9 cellular contexts compared by ENCODE assay signal in the genomic region with DNA sequence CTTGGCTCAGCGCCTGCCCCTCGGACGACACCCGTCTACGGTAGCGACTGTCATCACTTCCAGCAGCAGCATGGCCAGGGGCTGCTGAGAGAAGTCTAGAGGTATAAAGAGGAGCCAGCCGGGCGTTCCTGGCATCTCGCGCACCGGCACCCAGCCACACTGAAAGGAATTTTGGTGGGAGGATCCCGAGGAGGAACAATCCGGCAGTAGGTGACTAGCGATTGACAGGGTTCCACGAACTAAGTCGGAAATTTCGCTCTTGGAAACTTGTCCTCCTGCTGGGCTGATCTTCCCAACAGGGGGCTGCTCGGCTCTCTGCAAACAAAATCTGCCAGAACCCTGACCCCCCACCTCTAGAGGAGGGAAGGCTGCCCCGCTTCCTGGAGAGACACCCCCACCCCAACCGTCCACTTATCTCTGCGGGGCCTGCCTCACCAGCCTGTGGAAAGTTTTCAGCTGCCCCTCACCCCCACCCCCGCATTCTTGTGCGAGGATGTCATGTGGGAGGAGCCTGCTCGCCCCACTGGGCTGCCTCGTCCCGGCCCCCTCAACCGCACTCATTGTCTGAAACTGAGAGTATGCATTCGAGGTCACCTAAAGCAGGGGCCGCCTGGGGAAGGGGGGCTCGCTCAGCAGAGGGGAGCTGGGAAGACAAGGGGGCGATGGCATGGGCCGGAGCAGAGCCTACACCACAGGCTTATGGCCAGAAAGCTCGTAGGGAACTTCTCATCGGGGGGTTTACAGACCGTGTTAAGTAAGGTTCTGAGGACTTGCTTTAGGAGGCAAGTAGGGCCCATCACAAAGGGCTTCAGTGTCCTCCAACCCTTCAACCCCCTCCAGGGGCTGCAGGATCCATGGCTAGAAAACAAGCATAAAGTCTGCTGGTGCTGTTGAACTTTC. TPM values are rescaled to one million over a fixed set of nuclear protein-coding genes. Genes with fewer than 3 reads are reported as not detected.
DNase-seq lines count a peak whose midpoint lies in the region; ATAC-seq and TF ChIP-seq lines count a peak whose summit lies in the region.
"Had no signal": no experiment of that assay in that cellular context is flagged by ENCODE, and none has a peak within 500 bp of the region (broad histone marks: within the 10 kb centered on the region; RNA-seq: fewer than 3 reads in every experiment).

No MANE protein-coding gene starts in this region.

- H3K4me1 ChIP-seq in left lung (peaks cover 60 to 68% of the 10 kb centered on the region in 2 donors), upper lobe of left lung (peaks cover 66 to 76% (median 71%) of the 10 kb centered on the region in 4 donors)

- no peak overlapping the region for H3K4me3 Mint-ChIP-seq in stimulated activated naive CD8-positive, alpha-beta T cell treated with anti-CD3 and anti-CD28 coated beads, Interleukin-15, amount 100 ng/mL, for 72 hours
- H3K4me3 Mint-ChIP-seq: CD4-positive, CD25-positive, alpha-beta regulatory T cell had no signal

- peaks cover 34% of the 10 kb centered on the region for H3K4me1 Mint-ChIP-seq in stimulated activated naive CD8-positive, alpha-beta T cell treated with anti-CD3 and anti-CD28 coated beads, Interleukin-15, amount 100 ng/mL, for 72 hours
- H3K4me1 Mint-ChIP-seq: CD4-positive, CD25-positive, alpha-beta regulatory T cell had no signal

- H3K36me3 ChIP-seq in left lung (peaks cover 0 to 31% of the 10 kb centered on the region in 2 donors), upper lobe of left lung (peaks cover 0 to 36% (median 25%) of the 10 kb centered on the region in 4 donors)

- H3K9me3 ChIP-seq in left lung (no peaks in the 10 kb centered on the region), upper lobe of left lung (no peaks in the 10 kb centered on the region)

- peak overlapping the region; percentile 30 to 63 for H3K27ac Mint-ChIP-seq in stimulated activated naive CD8-positive, alpha-beta T cell treated with anti-CD3 and anti-CD28 coated beads, Interleukin-15, amount 100 ng/mL, for 72 hours
- H3K27ac Mint-ChIP-seq: CD4-positive, CD25-positive, alpha-beta regulatory T cell had no signal

- ATAC-seq in stimulated activated naive CD8-positive, alpha-beta T cell treated with anti-CD3 and anti-CD28 coated beads, Interleukin-15, amount 100 ng/mL, for 72 hours: no peak
- ATAC-seq in stimulated activated naive CD8-positive, alpha-beta T cell treated with anti-CD3 and anti-CD28 coated beads, Interleukin-15, Interleukin-2, amounts not matched to agents 100 U/mL and 50 U/mL, for 24 hours: no peak
- ATAC-seq in left lung (peak; percentile 41), upper lobe of left lung (ENCODE audit: low FRiP score in 2 of 2) (peak; percentile 56 to 76)

- intact Hi-C loops in left lung (cut with DNase I): no loop called here

- DNase-seq in stimulated activated naive CD8-positive, alpha-beta T cell treated with anti-CD3 and anti-CD28 coated beads, Interleukin-15, amount 100 ng/mL, for 72 hours: no peak
- no peak for DNase-seq in stimulated activated naive CD8-positive, alpha-beta T cell treated with anti-CD3 and anti-CD28 coated beads, Interleukin-15, Interleukin-2, amounts not matched to agents 100 U/mL and 50 U/mL, for 24 hours
- DNase-seq in choroid plexus epithelial cell (ENCODE audit: low read depth) (peak; percentile 96), left lung (peak; percentile 81 to 86), upper lobe of left lung (peak in 1 of 2 donors; percentile 72), Kasumi-1 (lab: John Stamatoyannopoulos, UW) (no peak), DMS79 (lab: John Stamatoyannopoulos, UW) (no peak), NCI-H526 treated with DMSO at 0.1 percent for 48 hours (lab: John Stamatoyannopoulos, UW) (no peak)
- DNase-seq: CD4-positive, CD25-positive, alpha-beta regulatory T cell had no signal

- peaks cover 35% of the 10 kb centered on the region for H3K27me3 Mint-ChIP-seq in stimulated activated naive CD8-positive, alpha-beta T cell treated with anti-CD3 and anti-CD28 coated beads, Interleukin-15, amount 100 ng/mL, for 72 hours

- peak overlapping the region; percentile 86 to 87 for H3K27ac ChIP-seq in left lung
- peak overlapping the region; percentile 82 to 92 (median 86) for H3K27ac ChIP-seq in upper lobe of left lung

- H3K4me3 ChIP-seq in choroid plexus epithelial cell (ENCODE audit: low read depth, low read length) (peak overlapping the region; percentile 36), left lung (peak overlapping the region in 1 of 2 donors; percentile 21), upper lobe of left lung (peak overlapping the region in 3 of 4 donors; percentile 15 to 40 (median 27))

- H3K27me3 ChIP-seq in left lung (no peaks in the 10 kb centered on the region), upper lobe of left lung (no peaks in the 10 kb centered on the region)

- TF ChIP-seq CTCF in choroid plexus epithelial cell (conservative IDR thresholded peaks at IDR 0.05; ENCODE audit: low read depth, low read length) (peak; percentile 9), left lung (IDR thresholded peaks at IDR 0.05) (no peak), upper lobe of left lung (IDR thresholded peaks at IDR 0.05) (peak in 2 of 6 experiments; percentile 6 to 18)

- no peak for TF ChIP-seq POLR2A in upper lobe of left lung (IDR thresholded peaks at IDR 0.05)

- 37 to 45% methylated on average over 17 to 35 of the region's 35 CpGs for WGBS in upper lobe of left lung, 2 donors

- H3K9me3 Mint-ChIP-seq in stimulated activated naive CD8-positive, alpha-beta T cell treated with anti-CD3 and anti-CD28 coated beads, Interleukin-15, amount 100 ng/mL, for 72 hours: no peaks in the 10 kb centered on the region
- H3K9me3 Mint-ChIP-seq: CD4-positive, CD25-positive, alpha-beta regulatory T cell had no signal

- TF ChIP-seq EP300 in upper lobe of left lung (IDR thresholded peaks at IDR 0.05): peak in 1 of 4 donors; percentile 55

RNA-seq across cellular contexts. Expression of a gene that starts 9.6 kb away (rescaled TPM):
- total RNA-seq in left lung (10 to 100 TPM; 36.9 to 62.6 TPM), upper lobe of left lung (10 to 100 TPM; 21.0 to 66.3 (median 38.7) TPM)
- total RNA-seq: CD4-positive, CD25-positive, alpha-beta regulatory T cell had no signal

Comparison
In these comparisons a context has a peak if more than half of its experiments do, and no peak if none do; other contexts are left out.
1. ATAC-seq: peak in left lung (single experiment) and upper lobe of left lung (2 of 2); none in stimulated activated naive CD8-positive, alpha-beta T cell treated with anti-CD3 and anti-CD28 coated beads, Interleukin-15, amount 100 ng/mL, for 72 hours (single experiment) and stimulated activated naive CD8-positive, alpha-beta T cell treated with anti-CD3 and anti-CD28 coated beads, Interleukin-15, Interleukin-2, amounts not matched to agents 100 U/mL and 50 U/mL, for 24 hours (single experiment).
2. DNase-seq: peak in choroid plexus epithelial cell (single experiment) and left lung (2 of 2); none in stimulated activated naive CD8-positive, alpha-beta T cell treated with anti-CD3 and anti-CD28 coated beads, Interleukin-15, amount 100 ng/mL, for 72 hours (0 of 2), stimulated activated naive CD8-positive, alpha-beta T cell treated with anti-CD3 and anti-CD28 coated beads, Interleukin-15, Interleukin-2, amounts not matched to agents 100 U/mL and 50 U/mL, for 24 hours (single experiment), Kasumi-1 (0 of 2), DMS79 (single experiment) and NCI-H526 treated with DMSO at 0.1 percent for 48 hours (single experiment).